8 cellular contexts compared by ENCODE assay signal in the genomic region with DNA sequence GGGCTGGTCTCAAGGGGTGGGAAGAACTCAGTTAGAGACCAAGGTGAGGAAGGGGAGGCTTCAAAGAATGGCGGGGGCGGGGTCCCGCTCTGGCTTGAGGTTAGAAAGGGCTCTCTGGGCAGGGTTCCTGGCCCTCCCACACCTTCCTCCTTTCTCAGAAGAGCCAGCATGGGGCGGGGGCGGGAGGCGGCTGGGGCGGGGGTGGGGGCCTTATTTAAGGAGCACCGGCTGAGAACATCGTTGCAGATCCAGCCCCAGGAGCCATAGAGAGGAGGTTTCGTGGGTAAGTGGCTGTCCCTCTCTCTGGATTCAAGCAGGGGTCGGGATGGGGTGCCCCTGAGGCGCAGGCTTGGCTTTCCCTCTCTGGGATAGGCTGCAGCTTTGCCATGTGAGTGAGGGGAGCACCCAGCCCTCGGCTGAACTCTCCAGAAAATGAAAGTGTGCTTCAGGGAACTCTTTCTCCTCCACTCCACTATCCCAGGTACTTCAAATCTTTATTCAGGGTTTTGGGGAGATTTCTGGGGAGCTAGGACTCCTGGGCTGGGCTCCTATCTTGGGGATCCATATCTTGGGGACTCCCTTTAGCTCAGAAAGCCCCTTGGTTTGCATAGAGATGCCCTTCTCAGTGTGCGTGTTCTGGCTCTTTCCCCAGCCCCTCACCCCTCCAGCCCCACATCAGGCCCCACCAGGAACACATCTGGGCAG. TPM values are rescaled to one million over a fixed set of nuclear protein-coding genes. Genes with fewer than 3 reads are reported as not detected.
DNase-seq lines count a peak whose midpoint lies in the region; ATAC-seq and TF ChIP-seq lines count a peak whose summit lies in the region.

No MANE protein-coding gene starts in this region.

- CTCF ChIA-PET in IMR-90 (lab: Yijun Ruan, JAX), result no interaction called here

- no peak overlapping the region; the same call in 1 of the 2 replicates for H3K4ac ChIP-seq in IMR-90 (ENCODE audit: low read depth, low read length)

- no peak overlapping the region for H3K56ac ChIP-seq in IMR-90 (ENCODE audit: extremely low read depth, insufficient read depth, low read length)

- H2AK9ac ChIP-seq in IMR-90 (replicated peaks; ENCODE audit: low read depth, low read length, poor library complexity), result no peak overlapping the region

- peak overlapping the region; percentile 66 for H3K4me2 ChIP-seq in IMR-90 (ENCODE audit: low read depth, low read length)

- intact Hi-C loops in IMR-90 (cut with micrococcal nuclease) (no loop called here), thyroid gland (cut with DNase I) (no loop called here)

- POLR2A ChIA-PET in IMR-90 (lab: Charles Lee; ENCODE audit: unreplicated experiment), result interaction anchor here (0.6 kb wide), 1 partner anchor 17 kb away, joined by 5 read pairs; no protein-coding TSS in a partner anchor

- H3K79me1 ChIP-seq in IMR-90 (ENCODE audit: low read depth in 1 of 2, low read length in 2 of 2), result peaks cover 6 to 14% of the 10 kb centered on the region in 2 experiments; a peak in 3 of 4 replicates

- peak overlapping the region; percentile 34 to 94; a peak in 3 of 4 replicates for H4K8ac ChIP-seq in IMR-90 (ENCODE audit: low read depth in 2 of 2, low read length in 2 of 2)

- in situ Hi-C loops in IMR-90 (cut with MboI; ENCODE audit: low sequenced_read_pairs), result no loop called here

- H3K27ac ChIP-seq in IMR-90 (ENCODE audit: insufficient read depth, low read length) (no peak overlapping the region), thyroid gland (peak overlapping the region in 1 of 3 donors; percentile 31)

- H3K27me3 ChIP-seq in IMR-90 (ENCODE audit: control insufficient read depth, insufficient read depth, low read length), result no peaks in the 10 kb centered on the region
- H3K27me3 ChIP-seq in thyroid gland, result no peaks in the 10 kb centered on the region

- peaks cover 26 to 48% (median 45%) of the 10 kb centered on the region in 3 donors for H3K4me1 Mint-ChIP-seq in naive B cell

- WGBS in IMR-90 (ENCODE audit: extremely low coverage in 2 of 2, insufficient read length in 1 of 2), 2 experiments, result no CpG with 5 or more reads among the region's 14 CpGs
- 15 to 24% methylated on average over 10 to 13 of the region's 14 CpGs for WGBS in thyroid gland, 2 donors

- no peaks in the 10 kb centered on the region for H4K20me1 ChIP-seq in IMR-90 (ENCODE audit: insufficient read depth, low read length)

- no TSS peak for BruUV-seq in IMR-90 (replicated peaks; lab: Mats Ljungman, UMichigan)

- H3K4me3 Mint-ChIP-seq in naive B cell, result peak overlapping the region; percentile 16 to 99 (median 70)

- no peak for TF ChIP-seq RAD21 in IMR-90 (IDR thresholded peaks at IDR 0.05; ENCODE audit: low read length)

- peak overlapping the region in 2 of 6 donors; percentile 16 to 32 for H3K27ac Mint-ChIP-seq in naive B cell

- H3K36me3 ChIP-seq in IMR-90 (ENCODE audit: control insufficient read depth, insufficient read depth, low read length) (no peaks in the 10 kb centered on the region), thyroid gland (no peaks in the 10 kb centered on the region)

- H3K4me1 ChIP-seq in IMR-90 (ENCODE audit: control insufficient read depth, insufficient read depth, low read length) (peaks cover 13% of the 10 kb centered on the region), thyroid gland (peaks cover 7 to 15% of the 10 kb centered on the region in 2 donors)

- no peak overlapping the region for H3K14ac ChIP-seq in IMR-90 (replicated peaks; ENCODE audit: low read depth, low read length)

- H3K4me3 ChIP-seq in IMR-90 (ENCODE audit: insufficient read depth, low read depth, low read length), result peak overlapping the region; percentile 7; the same call in 1 of the 2 replicates
- H3K4me3 ChIP-seq in thyroid gland (replicated peaks in 1 of 3), result no peak overlapping the region

- no peak overlapping the region for H3K18ac ChIP-seq in IMR-90 (ENCODE audit: low read depth, low read length)

- H3K9me3 ChIP-seq in IMR-90 (ENCODE audit: control insufficient read depth, insufficient read depth, low read length) (no peaks in the 10 kb centered on the region), thyroid gland (no peaks in the 10 kb centered on the region)

- H3K9ac ChIP-seq in IMR-90 (ENCODE audit: low read depth, low read length), result peak overlapping the region; percentile 48

- no peaks in the 10 kb centered on the region for H3K36me3 Mint-ChIP-seq in naive B cell

- TF ChIP-seq POLR2A in IMR-90 (IDR thresholded peaks at IDR 0.05; ENCODE audit: low read depth, low read length) (no peak), thyroid gland (IDR thresholded peaks at IDR 0.05) (no peak)

- peak overlapping the region; percentile 85 for H2AFZ ChIP-seq in IMR-90 (replicated peaks; ENCODE audit: low read length, poor library complexity)

- H4K5ac ChIP-seq in IMR-90 (ENCODE audit: low read depth, low read length), result peak overlapping the region; percentile 87

- no peak overlapping the region; the same call in 2 of the 3 replicates for H2BK15ac ChIP-seq in IMR-90 (ENCODE audit: low read depth, low read length)

- H2BK20ac ChIP-seq in IMR-90 (ENCODE audit: low read depth, low read length), result no peak overlapping the region

- no peak overlapping the region for H3K23ac ChIP-seq in IMR-90 (ENCODE audit: low read depth, low read length)

- DNase-seq in AML-193 (lab: John Stamatoyannopoulos, UW), result peak; percentile 36 to 37
- DNase-seq in IMR-90, result no peak
- DNase-seq in amniotic epithelial cell (ENCODE audit: low read depth), result peak; percentile 12
- no peak for DNase-seq in naive B cell
- DNase-seq in thyroid gland, result no peak
- no peak for DNase-seq in NCI-H1930 (lab: John Stamatoyannopoulos, UW)
- DNase-seq in HPDE6-E6E7 (ENCODE audit: extremely low spot score), result no peak

- no peak overlapping the region for H2AK5ac ChIP-seq in IMR-90 (ENCODE audit: low read depth, low read length)

- no peak overlapping the region for H4K91ac ChIP-seq in IMR-90 (ENCODE audit: insufficient read depth, low read depth, low read length)

- TF ChIP-seq CTCF in IMR-90 (conservative IDR thresholded peaks at IDR 0.05; ENCODE audit: low read depth, low read length), result no peak
- TF ChIP-seq CTCF in thyroid gland (IDR thresholded peaks at IDR 0.05), result no peak

- H2BK120ac ChIP-seq in IMR-90 (ENCODE audit: low read depth, low read length), result no peak overlapping the region

- H3K9me3 Mint-ChIP-seq in naive B cell, result peaks cover 0 to 1% (median 0%) of the 10 kb centered on the region in 7 donors

- ATAC-seq in IMR-90 (ENCODE audit: low read depth) (no peak), naive B cell (ENCODE audit: low read depth in 2 of 2) (no peak), HG03520 (IDR thresholded peaks at IDR 0.05; ENCODE audit: unreplicated experiment) (no peak)

- H3K9me1 ChIP-seq in IMR-90 (ENCODE audit: insufficient read depth, low read length), result peaks cover 5% of the 10 kb centered on the region; the same call in 1 of the 2 replicates

- no peak overlapping the region for H2BK5ac ChIP-seq in IMR-90 (ENCODE audit: low read depth, low read length, poor library complexity, severe bottlenecking)

- H3K27me3 Mint-ChIP-seq in naive B cell, result no peaks in the 10 kb centered on the region

- dilution Hi-C loops in IMR-90 (cut with HindIII; ENCODE audit: low sequenced_read_pairs, unreplicated experiment), result no loop called here

TF ChIP-seq in IMR-90, 13 proteins besides CTCF, POLR2A, EP300 and RAD21:
- TF ChIP-seq CHD1 (IDR thresholded peaks at IDR 0.05; ENCODE audit: low read depth, low read length), result no peak
- TF ChIP-seq, protein P1, sequence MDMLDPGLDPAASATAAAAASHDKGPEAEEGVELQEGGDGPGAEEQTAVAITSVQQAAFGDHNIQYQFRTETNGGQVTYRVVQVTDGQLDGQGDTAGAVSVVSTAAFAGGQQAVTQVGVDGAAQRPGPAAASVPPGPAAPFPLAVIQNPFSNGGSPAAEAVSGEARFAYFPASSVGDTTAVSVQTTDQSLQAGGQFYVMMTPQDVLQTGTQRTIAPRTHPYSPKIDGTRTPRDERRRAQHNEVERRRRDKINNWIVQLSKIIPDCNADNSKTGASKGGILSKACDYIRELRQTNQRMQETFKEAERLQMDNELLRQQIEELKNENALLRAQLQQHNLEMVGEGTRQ (IDR thresholded peaks at IDR 0.05; ENCODE audit: low read depth, low read length), result 0 out of 2 replicates have a peak, but pooled peaks have one; percentile 21
TF ChIP-seq in IMR-90: peak in this region for 1.

RNA-seq across cellular contexts. Expression of a gene that starts 3.3 kb away (rescaled TPM):
- total RNA-seq in IMR-90 (2012; rRNA removed) (43.6 and 55.7 TPM in 2 replicates), thyroid gland (10 to 100 TPM; 56.2 to 73.9 (median 62.0) TPM)
- polyA plus RNA-seq in IMR-90 (2012; rRNA removed) (84.9 and 87.6 TPM in 2 replicates), naive B cell (ENCODE audit: low read depth in 6 of 6) (10 to 100 TPM; 50.3 to 82.3 (median 59.4) TPM)
- polyA plus RNA-seq in IMR-90 (2012; cell fraction: cytosol; rRNA removed), result 81.3 and 97.7 TPM in 2 replicates
- polyA plus RNA-seq in IMR-90 (2012; cell fraction: nucleus; rRNA removed; ENCODE audit: low replicate concordance), result 105 and 123 TPM in 2 replicates

RNA-seq across cellular contexts. Expression of a gene that starts 15.0 kb away (rescaled TPM):
- total RNA-seq in IMR-90 (2012; rRNA removed) (2.5 and 3.0 TPM in 2 replicates), thyroid gland (10 to 100 TPM; 13.4 to 34.0 (median 27.2) TPM)
- polyA plus RNA-seq in IMR-90 (2012; rRNA removed) (8.4 and 13.6 TPM in 2 replicates), naive B cell (ENCODE audit: low read depth in 6 of 6) (10 to 100 TPM; 15.9 to 24.9 (median 20.9) TPM)
- 18.3 and 20.0 TPM in 2 replicates for polyA plus RNA-seq in IMR-90 (2012; cell fraction: cytosol; rRNA removed)
- polyA plus RNA-seq in IMR-90 (2012; cell fraction: nucleus; rRNA removed; ENCODE audit: low replicate concordance), result 23.1 and 53.1 TPM in 2 replicates

RNA-seq across cellular contexts. Expression of a gene that starts 15.7 kb away (rescaled TPM):
- total RNA-seq in IMR-90 (2012; rRNA removed), result not detected in 2 replicates
- not detected in 2 replicates for polyA plus RNA-seq in IMR-90 (2012; rRNA removed)
- polyA plus RNA-seq in IMR-90 (2012; cell fraction: cytosol; rRNA removed), result 0.04 TPM in 1 of 2 replicates, not detected in the other
- polyA plus RNA-seq in IMR-90 (2012; cell fraction: nucleus; rRNA removed; ENCODE audit: low replicate concordance), result not detected in 2 replicates
- polyA plus RNA-seq in naive B cell (ENCODE audit: low read depth in 6 of 6), result 1 to 10 TPM in 3 of 6 donors, under 1 TPM in 3; 0.29 to 1.9 (median 0.99) TPM
- 1 to 10 TPM; 1.1 to 2.9 (median 1.8) TPM for total RNA-seq in thyroid gland

RNA-seq across cellular contexts. Expression of a gene that starts 17.1 kb away (rescaled TPM):
- total RNA-seq in IMR-90 (2012; rRNA removed), result 1.4 and 2.0 TPM in 2 replicates
- polyA plus RNA-seq in IMR-90 (2012; rRNA removed), result 4.4 and 5.8 TPM in 2 replicates
- polyA plus RNA-seq in IMR-90 (2012; cell fraction: cytosol; rRNA removed), result 2.1 and 6.4 TPM in 2 replicates
- 6.6 and 10.9 TPM in 2 replicates for polyA plus RNA-seq in IMR-90 (2012; cell fraction: nucleus; rRNA removed; ENCODE audit: low replicate concordance)
- 1 to 10 TPM in 4 of 6 donors, under 1 TPM in 2; 0.66 to 2.3 (median 1.5) TPM for polyA plus RNA-seq in naive B cell (ENCODE audit: low read depth in 6 of 6)
- total RNA-seq in thyroid gland, result 1 to 10 TPM in 1 of 4 donors, under 1 TPM in 3; 0.24 to 1.1 (median 0.49) TPM

RNA-seq across cellular contexts. Expression of a gene that starts 40.2 kb away (rescaled TPM):
- total RNA-seq in IMR-90 (2012; rRNA removed) (16.1 TPM in 2 replicates), thyroid gland (10 to 100 TPM; 12.3 to 26.0 (median 15.3) TPM)
- polyA plus RNA-seq in IMR-90 (2012; rRNA removed) (32.3 and 34.7 TPM in 2 replicates), naive B cell (ENCODE audit: low read depth in 6 of 6) (10 to 100 TPM; 24.2 to 49.4 (median 34.7) TPM)
- 27.9 and 40.3 TPM in 2 replicates for polyA plus RNA-seq in IMR-90 (2012; cell fraction: cytosol; rRNA removed)
- polyA plus RNA-seq in IMR-90 (2012; cell fraction: nucleus; rRNA removed; ENCODE audit: low replicate concordance), result 81.8 and 143 TPM in 2 replicates

Comparison
In these comparisons a context has a peak if more than half of its experiments do, and no peak if none do; other contexts are left out.
1. DNase-seq: peak in AML-193 (2 of 2) and amniotic epithelial cell (single experiment); none in IMR-90 (single experiment), naive B cell (single experiment), thyroid gland (0 of 2), NCI-H1930 (0 of 2) and HPDE6-E6E7 (single experiment).